In the genomic region with DNA sequence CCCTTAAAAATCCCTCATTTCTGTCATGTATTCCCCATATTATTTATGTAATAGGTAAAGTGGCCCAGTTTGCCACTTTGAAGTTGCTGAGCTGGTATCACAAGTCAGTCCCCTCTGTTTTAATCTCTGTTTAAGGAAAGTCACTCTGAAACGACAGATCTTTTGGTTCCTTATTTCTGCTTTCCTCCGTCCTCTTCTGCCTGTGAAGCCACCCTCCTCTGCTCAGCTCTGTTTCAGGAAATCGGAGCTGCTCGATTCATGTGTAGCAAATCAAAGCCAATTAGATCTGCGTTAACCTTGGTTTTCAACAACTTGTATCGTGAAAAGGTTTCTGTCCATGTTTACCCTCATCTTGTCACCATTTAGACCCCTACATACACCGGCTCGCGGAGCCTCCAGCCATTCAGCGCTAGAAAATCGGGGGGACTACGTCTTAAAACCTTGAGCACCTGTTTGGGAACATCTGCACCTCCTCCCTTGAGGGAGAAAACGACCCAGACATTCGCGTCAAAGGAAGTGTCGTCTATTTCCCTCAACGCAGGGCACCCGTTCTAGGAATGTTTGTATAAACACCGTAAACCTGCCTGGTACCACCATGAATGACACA, we compare ENCODE assay signal across 8 cellular contexts. TPM values are rescaled to one million over a fixed set of nuclear protein-coding genes. Genes with fewer than 3 reads are reported as not detected.
DNase-seq lines count a peak whose midpoint lies in the region; ATAC-seq and TF ChIP-seq lines count a peak whose summit lies in the region.

No MANE protein-coding gene starts in this region.

- TF ChIP-seq CTCF in fibroblast of villous mesenchyme (IDR thresholded peaks at IDR 0.05; ENCODE audit: insufficient read depth, low read depth, low read length) (no peak), omental fat pad (IDR thresholded peaks at IDR 0.05) (no peak)

- H3K27ac Mint-ChIP-seq in IgD-negative memory B cell, result peak overlapping the region; percentile 96 to 99 (median 98)
- H3K27ac Mint-ChIP-seq in T-helper 2 cell treated with Interferon-gamma antibody and Interleukin-4, amounts not matched to agents 5 μg/mL and 100 μg/mL, for 36 hours, result peak overlapping the region; percentile 88

- H3K36me3 ChIP-seq in ES-I3 (ENCODE audit: insufficient read depth, low read length), result no peaks in the 10 kb centered on the region

- H3K9me3 ChIP-seq in ES-I3 (ENCODE audit: control insufficient read depth, insufficient read depth, low read length), result no peaks in the 10 kb centered on the region

- H3K9me3 Mint-ChIP-seq in IgD-negative memory B cell, result no peaks in the 10 kb centered on the region
- H3K9me3 Mint-ChIP-seq in T-helper 2 cell treated with Interferon-gamma antibody and Interleukin-4, amounts not matched to agents 5 μg/mL and 100 μg/mL, for 36 hours, result peaks cover 7% of the 10 kb centered on the region

- peak overlapping the region; percentile 85 for H3K4me3 ChIP-seq in fibroblast of villous mesenchyme (ENCODE audit: low read depth, low read length)

- ATAC-seq in GM21528 (IDR thresholded peaks at IDR 0.05; ENCODE audit: low FRiP score, unreplicated experiment) (peak; percentile 37), omental fat pad (ENCODE audit: low FRiP score) (peak; percentile 27)

- peaks cover 15% of the 10 kb centered on the region for H3K4me1 ChIP-seq in ES-I3 (ENCODE audit: insufficient read depth, low read length)

- H3K4me3 Mint-ChIP-seq in IgD-negative memory B cell, result peak overlapping the region; percentile 88 to 98 (median 94)
- H3K4me3 Mint-ChIP-seq in T-helper 2 cell treated with Interferon-gamma antibody and Interleukin-4, amounts not matched to agents 5 μg/mL and 100 μg/mL, for 36 hours, result peak overlapping the region; percentile 92

- H3K27me3 Mint-ChIP-seq in IgD-negative memory B cell, result no peaks in the 10 kb centered on the region
- peaks cover 18% of the 10 kb centered on the region for H3K27me3 Mint-ChIP-seq in T-helper 2 cell treated with Interferon-gamma antibody and Interleukin-4, amounts not matched to agents 5 μg/mL and 100 μg/mL, for 36 hours (ENCODE audit: low read depth)

- peak overlapping the region; percentile 60 for H3K9ac ChIP-seq in ES-I3 (ENCODE audit: low read depth, low read length)

- H3K4me1 Mint-ChIP-seq in IgD-negative memory B cell, result peaks cover 7 to 29% (median 23%) of the 10 kb centered on the region in 3 donors
- peaks cover 32% of the 10 kb centered on the region for H3K4me1 Mint-ChIP-seq in T-helper 2 cell treated with Interferon-gamma antibody and Interleukin-4, amounts not matched to agents 5 μg/mL and 100 μg/mL, for 36 hours (ENCODE audit: low read depth)

- H3K36me3 Mint-ChIP-seq in IgD-negative memory B cell, result peaks cover 2% of the 10 kb centered on the region
- peaks cover 20% of the 10 kb centered on the region for H3K36me3 Mint-ChIP-seq in T-helper 2 cell treated with Interferon-gamma antibody and Interleukin-4, amounts not matched to agents 5 μg/mL and 100 μg/mL, for 36 hours (ENCODE audit: low read depth)

- no peak for DNase-seq in T-helper 2 cell treated with Interferon-gamma antibody and Interleukin-4, amounts not matched to agents 5 μg/mL and 100 μg/mL, for 36 hours (ENCODE audit: low spot score)
- no peak for DNase-seq in fibroblast of villous mesenchyme (ENCODE audit: low read depth)
- no peak for DNase-seq in omental fat pad (ENCODE audit: low spot score)
- no peak for DNase-seq in HPDE6-E6E7 (ENCODE audit: extremely low spot score)
- DNase-seq in activated CD4-positive, alpha-beta T cell treated with anti-CD3 and anti-CD28 coated beads, Interleukin-2, amount 50 U/mL, for 48 hours, result no peak

RNA-seq across cellular contexts. Expression of gene SC5D, which starts 0.6 kb away (rescaled TPM):
- polyA plus RNA-seq in IgD-negative memory B cell, result 9.5 TPM
- total RNA-seq in fibroblast of villous mesenchyme (49.0 and 66.9 TPM in 2 replicates), omental fat pad (10 to 100 TPM; 16.9 to 30.3 (median 26.8) TPM)
